ENCODE assay signal across 1 cellular context in genomic region chr4:129095811-129096454, GRCh38.
A peak's percentile ranks its signal among the peaks of the same experiment; 100 is the strongest.
TF ChIP-seq lines count a peak whose summit lies in the region.

Gene C4orf33 (plus strand): TSS chr4:129096152. CDS start chr4:129102611, 6,459 bp downstream.

TF ChIP-seq in K562, 482 proteins besides CTCF, POLR2A, EP300 and RAD21 (continued from another document and continues in another):
- TF ChIP-seq PRMT5 (CRISPR knock-in tag; IDR thresholded peaks at IDR 0.05): no peak
- no peak for TF ChIP-seq MEIS2 (IDR thresholded peaks at IDR 0.05; ENCODE audit: partially characterized antibody)
- no peak for TF ChIP-seq ELF4 (CRISPR knock-in tag; IDR thresholded peaks at IDR 0.05)
- no peak for TF ChIP-seq KAT8 (IDR thresholded peaks at IDR 0.05; ENCODE audit: low read depth)
- TF ChIP-seq SUPT5H (IDR thresholded peaks at IDR 0.05): peak; percentile 80
- TF ChIP-seq ETS1 (conservative IDR thresholded peaks at IDR 0.05; ENCODE audit: control insufficient read depth, low read depth, low read length): no peak
- no peak for TF ChIP-seq MGA (IDR thresholded peaks at IDR 0.05)
- TF ChIP-seq RAD51 (IDR thresholded peaks at IDR 0.05; ENCODE audit: borderline replicate concordance, low read depth): no peak
- TF ChIP-seq ESRRA (IDR thresholded peaks at IDR 0.05; ENCODE audit: borderline replicate concordance, low read depth): no peak
- no peak for TF ChIP-seq SAFB2 (IDR thresholded peaks at IDR 0.05; ENCODE audit: borderline replicate concordance, low read depth, low read length, severe bottlenecking)
- TF ChIP-seq CHD7 (IDR thresholded peaks at IDR 0.05; ENCODE audit: low read depth, low read length): no peak
- no peak for TF ChIP-seq ERF (CRISPR knock-in tag; IDR thresholded peaks at IDR 0.05)
- TF ChIP-seq HNRNPL (IDR thresholded peaks at IDR 0.05; ENCODE audit: low read depth, low read length): no peak
- no peak for TF ChIP-seq MXD1 (CRISPR knock-in tag; IDR thresholded peaks at IDR 0.05; ENCODE audit: borderline replicate concordance, poor library complexity, severe bottlenecking)
- TF ChIP-seq FOXJ2 (tag; IDR thresholded peaks at IDR 0.05): no peak
- TF ChIP-seq KLF16 (IDR thresholded peaks at IDR 0.05): no peak
- no peak for TF ChIP-seq CREM (IDR thresholded peaks at IDR 0.05; ENCODE audit: low read depth)
- TF ChIP-seq MAFG (tag; conservative IDR thresholded peaks at IDR 0.05): no peak
- TF ChIP-seq SMAD2 (IDR thresholded peaks at IDR 0.05; ENCODE audit: low read depth, low read length): no peak
- no peak for TF ChIP-seq NCOA1 (IDR thresholded peaks at IDR 0.05; ENCODE audit: low read depth)
- no peak for TF ChIP-seq GATAD2B (IDR thresholded peaks at IDR 0.05; ENCODE audit: borderline replicate concordance)
- no peak for TF ChIP-seq ZNF282 (CRISPR knock-in tag; IDR thresholded peaks at IDR 0.05)
- no peak for TF ChIP-seq RBFOX2 (IDR thresholded peaks at IDR 0.05; ENCODE audit: low read depth, low read length)
- TF ChIP-seq TFAM (CRISPR knock-in tag; conservative IDR thresholded peaks at IDR 0.05): no peak
- peak; percentile 80 for TF ChIP-seq POLR2B (IDR thresholded peaks at IDR 0.05; ENCODE audit: low read depth, partially characterized antibody)
- no peak for TF ChIP-seq ZFP91 (CRISPR knock-in tag; IDR thresholded peaks at IDR 0.05)
- TF ChIP-seq PRPF4 (IDR thresholded peaks at IDR 0.05; ENCODE audit: insufficient read depth, low read depth, low read length, poor library complexity, severe bottlenecking): no peak
- no peak for TF ChIP-seq POLR2G (IDR thresholded peaks at IDR 0.05; ENCODE audit: low read depth, low read length)
- no peak for TF ChIP-seq PHF20 (IDR thresholded peaks at IDR 0.05; ENCODE audit: partially characterized antibody)
- no peak for TF ChIP-seq EZH2 (IDR thresholded peaks at IDR 0.05; ENCODE audit: borderline replicate concordance, low read depth, low read length)
- TF ChIP-seq MEF2D (tag; conservative IDR thresholded peaks at IDR 0.05; ENCODE audit: low read depth): no peak
- no peak for TF ChIP-seq MCM2 (IDR thresholded peaks at IDR 0.05; ENCODE audit: low read depth)
- TF ChIP-seq SIN3A (IDR thresholded peaks at IDR 0.05; ENCODE audit: borderline replicate concordance in 2 of 2, control insufficient read depth in 1 of 2, low read depth in 2 of 2, low read length in 2 of 2): no peak
- TF ChIP-seq ZNF253 (CRISPR knock-in tag; conservative IDR thresholded peaks at IDR 0.05): no peak
- TF ChIP-seq HNRNPUL1 (IDR thresholded peaks at IDR 0.05; ENCODE audit: low read length): no peak
